Comparison of ENCODE assay signal across 15 cellular contexts in the genomic region with DNA sequence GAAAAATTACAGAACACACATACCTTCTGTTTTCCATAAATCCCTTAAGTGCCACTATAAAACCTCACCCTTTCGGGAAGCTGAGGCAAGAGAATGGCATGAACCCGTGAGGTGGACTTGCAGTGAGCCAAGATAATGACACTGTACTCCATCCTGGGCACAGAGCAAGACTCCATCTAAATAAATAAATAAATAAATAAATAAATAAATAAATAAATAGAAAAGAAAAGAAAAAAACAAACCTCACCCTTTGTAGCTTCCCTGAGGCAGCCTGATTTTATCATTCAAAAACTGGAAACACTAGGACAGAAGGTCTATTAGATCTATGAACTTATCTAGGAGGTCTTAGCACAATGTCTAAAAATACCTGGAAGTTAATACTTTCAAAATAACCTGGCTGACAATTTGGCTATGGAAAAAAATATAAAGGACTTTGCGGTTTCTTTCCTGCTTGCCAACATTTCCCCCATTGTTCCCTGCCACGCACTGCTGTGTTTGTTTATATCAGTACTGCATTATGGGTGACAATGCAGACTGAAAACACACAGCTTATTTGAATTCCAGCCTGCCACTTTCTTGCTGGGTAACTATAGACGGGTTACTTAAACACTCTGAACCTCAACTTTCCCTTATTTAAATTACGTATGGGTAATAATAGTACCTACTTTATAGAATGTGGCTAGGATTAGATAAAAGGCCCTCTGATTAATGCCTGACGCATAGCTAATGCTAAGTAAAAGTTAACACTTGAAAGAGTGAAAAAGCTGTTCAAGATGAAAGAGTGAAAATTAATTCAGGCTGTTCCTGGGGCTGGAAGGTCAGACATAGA.
"Had no signal": no experiment of that assay in that cellular context is flagged by ENCODE, and none has a peak within 500 bp of the region (broad histone marks: within the 10 kb centered on the region; RNA-seq: fewer than 3 reads in every experiment).

No MANE protein-coding gene starts in this region.

- H3K9me3 ChIP-seq: lower lobe of right lung, testis, upper lobe of right lung had no signal

- H3K27me3 Mint-ChIP-seq: activated B cell treated with CpG ODN at 0.5 μM for 24 hours; activated CD4-positive, alpha-beta T cell treated with anti-CD3 and anti-CD28 coated beads, Interleukin-2, amount 10 ng/mL, durations not matched to agents 24 days and 14 days; effector memory CD8-positive, alpha-beta T cell; stimulated activated naive CD8-positive, alpha-beta T cell treated with anti-CD3 and anti-CD28 coated beads, Interleukin-15, amount 100 ng/mL, for 72 hours had no signal

- H3K9me3 Mint-ChIP-seq: activated B cell treated with CpG ODN at 0.5 μM for 24 hours; activated CD4-positive, alpha-beta T cell treated with anti-CD3 and anti-CD28 coated beads, Interleukin-2, amount 10 ng/mL, durations not matched to agents 24 days and 14 days; activated T-helper 1 cell treated with anti-CD3 and anti-CD28 coated beads, Interleukin-12 subunit alpha, Interleukin-12 subunit beta, Interleukin-2, Interleukin-4 antibody, amounts not matched to agents 30 ng/mL and 10 ng/mL and 1 ng/mL, durations not matched to agents 14 hours and 24 hours and 36 hours; effector memory CD8-positive, alpha-beta T cell; stimulated activated naive CD8-positive, alpha-beta T cell treated with anti-CD3 and anti-CD28 coated beads, Interleukin-15, amount 100 ng/mL, for 72 hours had no signal

- H3K27ac Mint-ChIP-seq: activated B cell treated with CpG ODN at 0.5 μM for 24 hours; activated CD4-positive, alpha-beta T cell treated with anti-CD3 and anti-CD28 coated beads, Interleukin-2, amount 10 ng/mL, durations not matched to agents 24 days and 14 days; activated T-helper 1 cell treated with anti-CD3 and anti-CD28 coated beads, Interleukin-12 subunit alpha, Interleukin-12 subunit beta, Interleukin-2, Interleukin-4 antibody, amounts not matched to agents 30 ng/mL and 10 ng/mL and 1 ng/mL, durations not matched to agents 14 hours and 24 hours and 36 hours; effector memory CD8-positive, alpha-beta T cell; naive B cell; stimulated activated naive CD8-positive, alpha-beta T cell treated with anti-CD3 and anti-CD28 coated beads, Interleukin-15, amount 100 ng/mL, for 72 hours had no signal

- H3K27ac ChIP-seq: lower lobe of right lung, parathyroid adenoma, testis, upper lobe of right lung had no signal

- H3K4me1 ChIP-seq: lower lobe of right lung, parathyroid adenoma, testis, upper lobe of right lung had no signal

- H3K9ac ChIP-seq: parathyroid adenoma had no signal

- H3K4me3 ChIP-seq: lower lobe of right lung, testis, upper lobe of right lung had no signal

- H3K36me3 Mint-ChIP-seq: naive B cell had no signal

- H3K79me2 ChIP-seq: parathyroid adenoma had no signal

- DNase-seq: activated B cell treated with CpG ODN at 0.5 μM for 24 hours; activated CD4-positive, alpha-beta T cell treated with anti-CD3 and anti-CD28 coated beads, Interleukin-2, amount 10 ng/mL, durations not matched to agents 24 days and 14 days; activated naive CD4-positive, alpha-beta T cell; effector memory CD8-positive, alpha-beta T cell; hypothalamus; lower lobe of right lung; naive B cell; retina; stimulated activated CD4-positive, alpha-beta T cell treated with anti-CD3 and anti-CD28 coated beads, Interleukin-15, amount 100 ng/mL, for 24 hours; stimulated activated CD4-positive, alpha-beta T cell treated with anti-CD3 and anti-CD28 coated beads, Interleukin-4, amount 100 ng/mL, for 4 hours; stimulated activated naive CD8-positive, alpha-beta T cell treated with anti-CD3 and anti-CD28 coated beads, Interleukin-15, amount 100 ng/mL, for 72 hours; testis; upper lobe of right lung had no signal

- H3K36me3 ChIP-seq: lower lobe of right lung, upper lobe of right lung had no signal

- H3K4me3 Mint-ChIP-seq: activated B cell treated with CpG ODN at 0.5 μM for 24 hours; activated CD4-positive, alpha-beta T cell treated with anti-CD3 and anti-CD28 coated beads, Interleukin-2, amount 10 ng/mL, durations not matched to agents 24 days and 14 days; activated T-helper 1 cell treated with anti-CD3 and anti-CD28 coated beads, Interleukin-12 subunit alpha, Interleukin-12 subunit beta, Interleukin-2, Interleukin-4 antibody, amounts not matched to agents 30 ng/mL and 10 ng/mL and 1 ng/mL, durations not matched to agents 14 hours and 24 hours and 36 hours; effector memory CD8-positive, alpha-beta T cell; naive B cell; stimulated activated naive CD8-positive, alpha-beta T cell treated with anti-CD3 and anti-CD28 coated beads, Interleukin-15, amount 100 ng/mL, for 72 hours had no signal

- H2AFZ ChIP-seq: parathyroid adenoma had no signal

- H3K27me3 ChIP-seq: testis, upper lobe of right lung had no signal

- H3K4me1 Mint-ChIP-seq: activated B cell treated with CpG ODN at 0.5 μM for 24 hours; activated CD4-positive, alpha-beta T cell treated with anti-CD3 and anti-CD28 coated beads, Interleukin-2, amount 10 ng/mL, durations not matched to agents 24 days and 14 days; naive B cell; stimulated activated naive CD8-positive, alpha-beta T cell treated with anti-CD3 and anti-CD28 coated beads, Interleukin-15, amount 100 ng/mL, for 72 hours had no signal
